ENCODE assay signal across 25 cellular contexts in the genomic region with DNA sequence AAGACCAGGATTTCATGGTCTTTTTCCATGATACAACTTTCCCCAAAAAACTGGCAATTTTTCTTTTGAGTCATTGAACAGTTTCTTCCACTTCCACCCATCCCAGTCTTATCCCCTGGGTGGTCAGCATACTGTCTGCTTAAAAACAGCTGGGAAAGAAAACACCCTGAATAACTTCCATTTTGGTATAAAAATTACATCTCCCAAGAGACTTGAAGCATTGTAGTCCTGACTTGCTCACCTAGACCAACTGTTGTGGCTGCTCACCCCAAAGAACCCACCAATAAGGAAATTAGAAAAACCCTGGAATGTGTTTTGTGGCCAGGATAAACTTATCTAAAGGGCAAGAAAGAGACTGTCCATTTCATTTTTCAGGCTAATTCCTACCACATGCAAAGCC.
DNase-seq lines count a peak whose midpoint lies in the region; ATAC-seq and TF ChIP-seq lines count a peak whose summit lies in the region.
"Had no signal": no experiment of that assay in that cellular context is flagged by ENCODE, and none has a peak within 500 bp of the region (broad histone marks: within the 10 kb centered on the region; RNA-seq: fewer than 3 reads in every experiment).

No MANE protein-coding gene starts in this region.

- no peak overlapping the region for H3K4me3 ChIP-seq in astrocyte of the cerebellum (ENCODE audit: low read depth, low read length)
- H3K4me3 ChIP-seq: A549; BLaER1 treated with 17β-estradiol and CSF1 and Interleukin-3, amounts not matched to agents 10 nM and 100 nM; GM12878; HAP-1 had no signal

- DNase-seq in LHCN-M2 (ENCODE audit: low read depth) (peak; percentile 75), astrocyte of the cerebellum (ENCODE audit: low read depth) (peak; percentile 35), fibroblast of peridontal ligament (ENCODE audit: extremely low read depth) (peak; percentile 5), NCI-H1417 treated with DMSO at 0.1 percent for 48 hours (lab: John Stamatoyannopoulos, UW) (no peak), T-helper 9 cell (no peak), SIG-M5 treated with dmso at 0.1 percent for 504 hours (lab: John Stamatoyannopoulos, UW; ENCODE audit: unreplicated experiment) (no peak)
- DNase-seq: 8988T; ACHN; AML-193; BE2C; CD4-positive, alpha-beta T cell; CD8-positive, alpha-beta memory T cell; DMS 273 treated with DMSO at 0.1 percent for 48 hours; DMS79; EL; GDM1; GOT3; HFFc6 had no signal

- no peaks in the 10 kb centered on the region for H3K9me3 Mint-ChIP-seq in nephron
- H3K9me3 Mint-ChIP-seq: CD4-positive, alpha-beta T cell; HFFc6 had no signal

- H3K4me3 Mint-ChIP-seq in nephron = no peak overlapping the region
- H3K4me3 Mint-ChIP-seq: CD14-positive monocyte; CD4-positive, alpha-beta T cell; CD8-positive, alpha-beta memory T cell; HFFc6 had no signal

- in situ Hi-C loops in astrocyte of the cerebellum (cut with HindIII; ENCODE audit: low sequenced_read_pairs) = no loop called here

- no peak for TF ChIP-seq CTCF in astrocyte of the cerebellum (IDR thresholded peaks at IDR 0.05; ENCODE audit: low read depth, low read length, missing control alignments)
- no peak for TF ChIP-seq CTCF in nephron (IDR thresholded peaks at IDR 0.05; ENCODE audit: unreplicated experiment in 3 of 3)

- H3K36me3 Mint-ChIP-seq in nephron (ENCODE audit: low read depth) = no peaks in the 10 kb centered on the region
- H3K36me3 Mint-ChIP-seq: CD14-positive monocyte; CD8-positive, alpha-beta memory T cell had no signal

- ATAC-seq in GM18517 (IDR thresholded peaks at IDR 0.05; ENCODE audit: unreplicated experiment) = no peak
- ATAC-seq: A549, GM12878 had no signal

- no peaks in the 10 kb centered on the region for H3K27me3 Mint-ChIP-seq in nephron (ENCODE audit: low read depth)
- H3K27me3 Mint-ChIP-seq: CD4-positive, alpha-beta T cell; CD8-positive, alpha-beta memory T cell had no signal

- peak overlapping the region in 2 of 3 experiments; percentile 38 to 67 for H3K27ac Mint-ChIP-seq in nephron
- H3K27ac Mint-ChIP-seq: CD14-positive monocyte; CD4-positive, alpha-beta T cell; CD8-positive, alpha-beta memory T cell; HFFc6 had no signal

- H3K4me1 Mint-ChIP-seq in nephron = peaks cover 22% of the 10 kb centered on the region
- H3K4me1 Mint-ChIP-seq: CD14-positive monocyte; CD8-positive, alpha-beta memory T cell had no signal

Comparison
In these comparisons a context has a peak if more than half of its experiments do, and no peak if none do; other contexts are left out.
1. DNase-seq: peak in LHCN-M2 (single experiment), astrocyte of the cerebellum (single experiment) and fibroblast of peridontal ligament (single experiment); none in NCI-H1417 treated with DMSO at 0.1 percent for 48 hours (single experiment), T-helper 9 cell (single experiment) and SIG-M5 treated with dmso at 0.1 percent for 504 hours (single experiment).